Comparison of ENCODE assay signal across 21 cellular contexts in genomic region chr14:74567646-74568379, GRCh38. TPM values are rescaled to one million over a fixed set of nuclear protein-coding genes. Genes with fewer than 3 reads are reported as not detected.
DNase-seq lines count a peak whose midpoint lies in the region; ATAC-seq, FAIRE-seq and TF ChIP-seq lines count a peak whose summit lies in the region.
"Had no signal": no experiment of that assay in that cellular context is flagged by ENCODE, and none has a peak within 500 bp of the region (broad histone marks: within the 10 kb centered on the region; RNA-seq: fewer than 3 reads in every experiment).

No MANE protein-coding gene starts in this region.

- no peak overlapping the region for H3K4me3 ChIP-seq in heart right ventricle
- no peak overlapping the region for H3K4me3 ChIP-seq in gastroesophageal sphincter
- peak overlapping the region; percentile 6 for H3K4me3 ChIP-seq in skeletal muscle satellite cell (ENCODE audit: low read length)
- no peak overlapping the region for H3K4me3 ChIP-seq in aorta (ENCODE audit: low read length in 2 of 2)
- no peak overlapping the region for H3K4me3 ChIP-seq in small intestine (ENCODE audit: low read depth in 1 of 2, low read length in 2 of 2)
- H3K4me3 ChIP-seq: hepatocyte, sigmoid colon, testis had no signal

- H3K9me3 ChIP-seq in heart right ventricle (no peaks in the 10 kb centered on the region), gastroesophageal sphincter (no peaks in the 10 kb centered on the region), skeletal muscle satellite cell (replicated peaks; ENCODE audit: low read length) (no peaks in the 10 kb centered on the region), aorta (ENCODE audit: control insufficient read depth, low read length) (no peaks in the 10 kb centered on the region), small intestine (ENCODE audit: control insufficient read depth, low read depth) (no peaks in the 10 kb centered on the region)
- H3K9me3 ChIP-seq: sigmoid colon, testis had no signal

- no peak for DNase-seq in heart right ventricle
- DNase-seq in Right ventricle myocardium superior, result no peak
- peak; percentile 40 to 69 for DNase-seq in aorta
- no peak for DNase-seq in RCC 7860 (ENCODE audit: low spot score)
- no peak for DNase-seq in SKM-1 treated with dmso at 0.1 percent for 144 hours (lab: John Stamatoyannopoulos, UW; ENCODE audit: unreplicated experiment)
- no peak for DNase-seq in small intestine
- DNase-seq: activated T-cell treated with anti-CD3 and anti-CD28 coated beads, Interleukin-2, amount 50 U/mL, for 72 hours; brain microvascular endothelial cell; H7; islet precursor cell; NCI-H1436 treated with DMSO at 0.1 percent for 48 hours; NCI-H446; NK-92 treated with Interleukin-12 subunit alpha and Interleukin-12 subunit beta, amount 100 ng/mL, for 24 hours; SHP77; sigmoid colon; testis had no signal

- no peaks in the 10 kb centered on the region for H3K36me3 ChIP-seq in heart right ventricle
- no peaks in the 10 kb centered on the region for H3K36me3 ChIP-seq in gastroesophageal sphincter
- peaks cover 53% of the 10 kb centered on the region for H3K36me3 ChIP-seq in skeletal muscle satellite cell (ENCODE audit: insufficient read depth, low read length)
- H3K36me3 ChIP-seq in aorta (ENCODE audit: control insufficient read depth in 1 of 2, insufficient read depth in 2 of 2, low read length in 1 of 2), result no peaks in the 10 kb centered on the region
- H3K36me3 ChIP-seq in small intestine (ENCODE audit: control insufficient read depth in 2 of 2, insufficient read depth in 2 of 2, low read length in 2 of 2), result no peaks in the 10 kb centered on the region
- H3K36me3 ChIP-seq: brain microvascular endothelial cell, sigmoid colon had no signal

- TF ChIP-seq CTCF in heart right ventricle (IDR thresholded peaks at IDR 0.05) (no peak), gastroesophageal sphincter (IDR thresholded peaks at IDR 0.05) (no peak)

- H3K4me2 ChIP-seq in skeletal muscle satellite cell (ENCODE audit: low read length), result no peak overlapping the region
- H3K4me2 ChIP-seq: hepatocyte had no signal

- peaks cover 12 to 80% (median 41%) of the 10 kb centered on the region in 9 donors for H3K4me1 ChIP-seq in heart right ventricle
- peaks cover 3 to 80% (median 55%) of the 10 kb centered on the region in 3 donors for H3K4me1 ChIP-seq in gastroesophageal sphincter
- peaks cover 80% of the 10 kb centered on the region for H3K4me1 ChIP-seq in skeletal muscle satellite cell (ENCODE audit: control insufficient read depth, insufficient read depth, low read length)
- H3K4me1 ChIP-seq in aorta (ENCODE audit: control insufficient read depth in 1 of 2, insufficient read depth in 2 of 2, low read length in 2 of 2), result peaks cover 5 to 6% of the 10 kb centered on the region in 2 donors
- no peaks in the 10 kb centered on the region for H3K4me1 ChIP-seq in small intestine (ENCODE audit: control insufficient read depth in 2 of 2, insufficient read depth in 1 of 2, low read depth in 1 of 2, low read length in 1 of 2)

- intact Hi-C loops in heart right ventricle (cut with DNase I), result no loop called here
- intact Hi-C loops in Right ventricle myocardium superior (cut with DNase I), result no loop called here
- intact Hi-C loops in aorta (cut with DNase I), result no loop called here

- H3K27me3 ChIP-seq in heart right ventricle, result no peaks in the 10 kb centered on the region
- no peaks in the 10 kb centered on the region for H3K27me3 ChIP-seq in gastroesophageal sphincter
- no peaks in the 10 kb centered on the region for H3K27me3 ChIP-seq in skeletal muscle satellite cell (ENCODE audit: control insufficient read depth, insufficient read depth, low read length)
- no peaks in the 10 kb centered on the region for H3K27me3 ChIP-seq in aorta (ENCODE audit: control insufficient read depth in 1 of 2, insufficient read depth in 2 of 2, low read length in 1 of 2)
- H3K27me3 ChIP-seq in small intestine (ENCODE audit: control insufficient read depth in 2 of 2, insufficient read depth in 2 of 2, low read length in 2 of 2), result no peaks in the 10 kb centered on the region
- H3K27me3 ChIP-seq: brain microvascular endothelial cell, hepatocyte, sigmoid colon, testis had no signal

- no peak for ATAC-seq in heart right ventricle
- ATAC-seq in Right ventricle myocardium superior (ENCODE audit: poor library complexity), result no peak
- ATAC-seq in gastroesophageal sphincter, result no peak
- ATAC-seq in aorta (ENCODE audit: low FRiP score), result no peak
- ATAC-seq: activated naive CD4-positive, alpha-beta T cell treated with anti-CD3 and anti-CD28 coated beads, Interleukin-2, amount 50 U/mL, for 72 hours; activated T-cell treated with anti-CD3 and anti-CD28 coated beads, Interleukin-2, amount 50 U/mL, for 72 hours had no signal

- WGBS in heart right ventricle, 2 donors, result 90% methylated on average over 21 of the region's 21 CpGs
- WGBS in gastroesophageal sphincter (ENCODE audit: low coverage in 1 of 2), 2 donors, result 44% methylated on average over 2 of the region's 21 CpGs; no CpG with 5 or more reads in 1 of the 2 donors
- 36% methylated on average over 21 of the region's 21 CpGs for WGBS in aorta, 2 donors
- WGBS in small intestine, 3 donors, result 86 to 89% (median 86%) methylated on average over 21 of the region's 21 CpGs

- TF ChIP-seq EP300 in gastroesophageal sphincter (IDR thresholded peaks at IDR 0.05), result no peak

- peak overlapping the region in 6 of 10 donors; percentile 14 to 67 (median 62) for H3K27ac ChIP-seq in heart right ventricle
- peak overlapping the region in 3 of 4 donors; percentile 47 to 84 (median 57) for H3K27ac ChIP-seq in gastroesophageal sphincter
- H3K27ac ChIP-seq in aorta (ENCODE audit: low read depth in 1 of 2, low read length in 2 of 2), result peak overlapping the region; percentile 87 to 94
- no peak overlapping the region for H3K27ac ChIP-seq in small intestine (ENCODE audit: low read depth in 1 of 2, low read length in 1 of 2)
- H3K27ac ChIP-seq: brain microvascular endothelial cell, hepatocyte, testis had no signal

- peak overlapping the region; percentile 72 for H3K9ac ChIP-seq in skeletal muscle satellite cell (ENCODE audit: low read depth, low read length)

- TF ChIP-seq POLR2A in gastroesophageal sphincter (IDR thresholded peaks at IDR 0.05), result no peak

- FAIRE-seq in RCC 7860 (lab: Jason Lieb, UNC) (no peak), small intestine (lab: Jason Lieb, UNC) (no peak)
- FAIRE-seq: A204.1 had no signal

RNA-seq across cellular contexts. Expression of gene LTBP2, which starts 44.2 kb away (rescaled TPM):
- total RNA-seq in heart right ventricle (10 to 100 TPM in 9 of 10 donors, 1 to 10 TPM in 1; 7.1 to 50.3 (median 18.5) TPM), Right ventricle myocardium superior (11.9 TPM), gastroesophageal sphincter (100 to 1,000 TPM in 1 of 4 donors, 10 to 100 TPM in 3; 45.9 to 158 (median 88.4) TPM), aorta (100 to 1,000 TPM; 209 to 363 TPM)
- polyA plus RNA-seq in heart right ventricle (1 to 10 TPM; 3.5 TPM), aorta (100 to 1,000 TPM in 1 of 2 donors, 10 to 100 TPM in 1; 40.4 to 247 TPM), small intestine (1 to 10 TPM in 1 of 3 donors, under 1 TPM in 2; 0.22 to 1.8 (median 0.54) TPM)
- total RNA-seq in skeletal muscle satellite cell (2012; rRNA removed), result 59.3 and 119 TPM in 2 replicates

Comparison
In these comparisons a context has a peak if more than half of its experiments do, and no peak if none do; other contexts are left out.
1. DNase-seq: peak in aorta (2 of 2); none in heart right ventricle (0 of 2), Right ventricle myocardium superior (single experiment), RCC 7860 (single experiment), SKM-1 treated with dmso at 0.1 percent for 144 hours (single experiment) and small intestine (single experiment).
2. H3K27ac ChIP-seq: peak in heart right ventricle (6 of 10), gastroesophageal sphincter (3 of 4) and aorta (2 of 2); none in small intestine (0 of 2).